ENCODE assay signal across 33 cellular contexts in the genomic region with DNA sequence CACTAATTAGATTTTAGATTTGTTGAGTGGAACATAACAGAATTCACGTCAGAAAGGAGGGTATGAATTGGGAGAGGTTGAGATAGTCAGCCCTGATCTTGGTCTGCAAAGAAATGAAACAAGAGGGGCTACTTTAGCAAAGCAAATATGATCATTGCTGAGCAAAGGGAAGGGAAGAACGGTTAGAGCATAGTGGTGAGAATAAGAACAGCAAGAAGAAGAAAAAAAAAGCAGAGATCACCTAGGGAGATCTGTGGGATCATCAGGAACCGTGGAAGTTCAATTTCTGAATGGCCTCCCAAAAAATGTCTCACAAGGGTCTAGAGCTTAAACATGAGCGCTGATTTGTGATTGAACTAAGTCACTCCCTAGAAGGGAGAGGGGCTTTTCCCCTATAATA.
"Had no signal": no experiment of that assay in that cellular context is flagged by ENCODE, and none has a peak within 500 bp of the region (broad histone marks: within the 10 kb centered on the region; RNA-seq: fewer than 3 reads in every experiment).

No MANE protein-coding gene starts in this region.

- H3K4me1 ChIP-seq: adrenal gland, breast epithelium had no signal

- H3K27me3 ChIP-seq: adrenal gland, body of pancreas, breast epithelium, MG63, SJSA1 had no signal

- H3K27ac Mint-ChIP-seq: activated B cell treated with CpG ODN at 0.5 μM for 24 hours; activated CD4-positive, alpha-beta memory T cell treated with anti-CD3 and anti-CD28 coated beads for 36 hours; activated naive CD4-positive, alpha-beta T cell treated with anti-CD3 and anti-CD28 coated beads for 36 hours; activated naive CD4-positive, alpha-beta T cell treated with anti-CD3 and anti-CD28 coated beads, Interleukin-2, amount 50 U/mL, for 72 hours; activated T-helper 1 cell treated with anti-CD3 and anti-CD28 coated beads, Interleukin-12 subunit alpha, Interleukin-12 subunit beta, Interleukin-2, Interleukin-4 antibody, amounts not matched to agents 30 ng/mL and 10 ng/mL and 1 ng/mL, durations not matched to agents 14 hours and 24 hours and 36 hours; T-helper 1 cell treated with Interleukin-12 subunit alpha and Interleukin-12 subunit beta and Interleukin-4 antibody, amounts not matched to agents 30 μg/mL and 1 μg/mL, for 36 hours; T-helper 2 cell treated with Interferon-gamma antibody and Interleukin-4, amounts not matched to agents 5 μg/mL and 100 μg/mL, for 36 hours had no signal

- H3K27ac ChIP-seq: adrenal gland, body of pancreas, breast epithelium, SJSA1 had no signal

- ATAC-seq: activated naive CD4-positive, alpha-beta T cell treated with anti-CD3 and anti-CD28 coated beads, Interleukin-2, amount 50 U/mL, for 72 hours; activated T-cell treated with anti-CD3 and anti-CD28 coated beads, Interleukin-2, amount 50 U/mL, for 4 hours; body of pancreas; Panc1 had no signal

- H3K27me3 Mint-ChIP-seq: activated CD4-positive, alpha-beta memory T cell treated with anti-CD3 and anti-CD28 coated beads for 36 hours had no signal

- H3K4me2 ChIP-seq: SK-N-SH had no signal

- FAIRE-seq: astrocyte, TTC549 had no signal

- DNase-seq: activated B cell treated with CpG ODN at 0.5 μM for 24 hours; activated CD4-positive, alpha-beta memory T cell treated with anti-CD3 and anti-CD28 coated beads for 36 hours; activated CD4-positive, alpha-beta T cell treated with anti-CD3 and anti-CD28 coated beads for 4 hours; activated CD4-positive, alpha-beta T cell treated with anti-CD3 and anti-CD28 coated beads, Interleukin-2, amount 50 U/mL, for 1 hour; activated CD4-positive, CD25-positive, alpha-beta regulatory T cell treated with anti-CD3 and anti-CD28 coated beads, Interleukin-2, amount 50 U/mL, for 72 hours; activated CD8-positive, alpha-beta memory T cell treated with anti-CD3 and anti-CD28 coated beads, Interleukin-2, amount 50 U/mL, for 4 hours; activated gamma-delta T cell treated with Interleukin-2 at 50 U/mL for 16 hours; activated naive CD4-positive, alpha-beta T cell treated with anti-CD3 and anti-CD28 coated beads for 36 hours; activated T-cell treated with anti-CD3 and anti-CD28 coated beads for 4 hours; activated T-cell treated with anti-CD3 and anti-CD28 coated beads, Interleukin-2, amount 50 U/mL, for 4 hours; adrenal gland; body of pancreas; Kasumi-1; MG63; NCI-H1048; NCI-H1105 treated with DMSO at 0.1 percent for 48 hours; NCI-H1436; NCI-H1694; NCI-H1930; NCI-H2081 treated with DMSO at 0.1 percent for 48 hours; NCI-H226; NCI-H524 treated with DMSO at 0.1 percent for 48 hours; SHP77 treated with DMSO at 0.1 percent for 48 hours; SK-N-SH had no signal

- H3K4me1 Mint-ChIP-seq: activated B cell treated with CpG ODN at 0.5 μM for 24 hours had no signal

- H3K36me3 ChIP-seq: adrenal gland, breast epithelium, MG63, SJSA1 had no signal

- H3K4me3 Mint-ChIP-seq: activated B cell treated with CpG ODN at 0.5 μM for 24 hours; activated CD4-positive, alpha-beta memory T cell treated with anti-CD3 and anti-CD28 coated beads for 36 hours; activated naive CD4-positive, alpha-beta T cell treated with anti-CD3 and anti-CD28 coated beads for 36 hours; activated T-cell treated with anti-CD3 and anti-CD28 coated beads, Interleukin-2, amount 50 U/mL, for 4 hours; activated T-helper 1 cell treated with anti-CD3 and anti-CD28 coated beads, Interleukin-12 subunit alpha, Interleukin-12 subunit beta, Interleukin-2, Interleukin-4 antibody, amounts not matched to agents 30 ng/mL and 10 ng/mL and 1 ng/mL, durations not matched to agents 14 hours and 24 hours and 36 hours; T-helper 1 cell treated with Interleukin-12 subunit alpha and Interleukin-12 subunit beta and Interleukin-4 antibody, amounts not matched to agents 30 μg/mL and 1 μg/mL, for 36 hours; T-helper 2 cell treated with Interferon-gamma antibody and Interleukin-4, amounts not matched to agents 5 μg/mL and 100 μg/mL, for 36 hours had no signal

- H3K4me3 ChIP-seq: adrenal gland, body of pancreas, breast epithelium, MG63, SJSA1 had no signal

- H3K9me2 ChIP-seq: SK-N-SH had no signal

- H3K9me3 Mint-ChIP-seq: activated B cell treated with CpG ODN at 0.5 μM for 24 hours; activated CD4-positive, alpha-beta memory T cell treated with anti-CD3 and anti-CD28 coated beads for 36 hours; activated naive CD4-positive, alpha-beta T cell treated with anti-CD3 and anti-CD28 coated beads for 36 hours; activated naive CD4-positive, alpha-beta T cell treated with anti-CD3 and anti-CD28 coated beads, Interleukin-2, amount 50 U/mL, for 72 hours; activated T-cell treated with anti-CD3 and anti-CD28 coated beads, Interleukin-2, amount 50 U/mL, for 4 hours; activated T-helper 1 cell treated with anti-CD3 and anti-CD28 coated beads, Interleukin-12 subunit alpha, Interleukin-12 subunit beta, Interleukin-2, Interleukin-4 antibody, amounts not matched to agents 30 ng/mL and 10 ng/mL and 1 ng/mL, durations not matched to agents 14 hours and 24 hours and 36 hours; T-helper 1 cell treated with Interleukin-12 subunit alpha and Interleukin-12 subunit beta and Interleukin-4 antibody, amounts not matched to agents 30 μg/mL and 1 μg/mL, for 36 hours; T-helper 2 cell treated with Interferon-gamma antibody and Interleukin-4, amounts not matched to agents 5 μg/mL and 100 μg/mL, for 36 hours had no signal

- H3K36me3 Mint-ChIP-seq: activated CD4-positive, alpha-beta memory T cell treated with anti-CD3 and anti-CD28 coated beads for 36 hours; activated naive CD4-positive, alpha-beta T cell treated with anti-CD3 and anti-CD28 coated beads, Interleukin-2, amount 50 U/mL, for 72 hours had no signal
